ENCODE assay signal across 21 cellular contexts in genomic region chr10:95096143-95096542, GRCh38. TPM values are rescaled to one million over a fixed set of nuclear protein-coding genes. Genes with fewer than 3 reads are reported as not detected.
DNase-seq lines count a peak whose midpoint lies in the region; ATAC-seq, FAIRE-seq and TF ChIP-seq lines count a peak whose summit lies in the region.
"Had no signal": no experiment of that assay in that cellular context is flagged by ENCODE, and none has a peak within 500 bp of the region (broad histone marks: within the 10 kb centered on the region; RNA-seq: fewer than 3 reads in every experiment).

No MANE protein-coding gene starts in this region.

- no peak overlapping the region for H3K4ac ChIP-seq in trophoblast cell (ENCODE audit: low read depth, low read length)

- no peak overlapping the region for H2AK5ac ChIP-seq in trophoblast cell (ENCODE audit: low read length)

- WGBS in trophoblast cell (ENCODE audit: extremely low coverage, insufficient coverage, insufficient read length): no CpG with 5 or more reads among the region's 1 CpG

- H3K9me3 ChIP-seq in trophoblast cell (ENCODE audit: insufficient read depth, low read depth, low read length): no peaks in the 10 kb centered on the region
- H3K9me3 ChIP-seq: BLaER1 treated with 17β-estradiol and CSF1 and Interleukin-3, amounts not matched to agents 10 nM and 100 nM had no signal

- H3K14ac ChIP-seq in trophoblast cell (ENCODE audit: low read length): no peak overlapping the region

- no peak overlapping the region for H2BK12ac ChIP-seq in trophoblast cell (ENCODE audit: low read length)

- no peaks in the 10 kb centered on the region for H3K36me3 Mint-ChIP-seq in GM23338 (ENCODE audit: low read depth)
- H3K36me3 Mint-ChIP-seq: CD8-positive, alpha-beta T cell had no signal

- no peak overlapping the region for H3K18ac ChIP-seq in trophoblast cell (ENCODE audit: low read length)

- H4K20me1 ChIP-seq in GM23338 (replicated peaks; ENCODE audit: insufficient read depth): no peaks in the 10 kb centered on the region
- H4K20me1 ChIP-seq: BLaER1 treated with 17β-estradiol and CSF1 and Interleukin-3, amounts not matched to agents 10 nM and 100 nM had no signal

- no peak for DNase-seq in GM23338 (ENCODE audit: low spot score)
- peak; percentile 67 to 85 for DNase-seq in left colon
- no peak for DNase-seq in trophoblast cell
- DNase-seq in urothelium cell line (ENCODE audit: low spot score): no peak
- DNase-seq in HUDEP-2 (lab: John Stamatoyannopoulos, UW; ENCODE audit: unreplicated experiment in 76 of 76): no peak
- no peak for DNase-seq in HEK293T (ENCODE audit: extremely low spot score)
- DNase-seq in NCI-H510A (lab: John Stamatoyannopoulos, UW): no peak
- DNase-seq: Calu3; CD8-positive, alpha-beta T cell; DND-41; EL; GOT3; H7 had no signal

- H3K9me3 Mint-ChIP-seq in GM23338: no peaks in the 10 kb centered on the region

- peak; percentile 9 for FAIRE-seq in urothelium cell line (lab: Jason Lieb, UNC)
- FAIRE-seq: G401.6, GM12891, GM19239 had no signal

- no peaks in the 10 kb centered on the region for H3K4me1 Mint-ChIP-seq in GM23338
- H3K4me1 Mint-ChIP-seq: B cell had no signal

- H3F3A ChIP-seq in GM23338 (replicated peaks; ENCODE audit: low read depth): no peaks in the 10 kb centered on the region

- no peak overlapping the region for H4K91ac ChIP-seq in trophoblast cell (ENCODE audit: low read depth, low read length)

- H3K79me2 ChIP-seq in GM23338 (replicated peaks; ENCODE audit: insufficient read depth): no peaks in the 10 kb centered on the region
- H3K79me2 ChIP-seq in trophoblast cell (ENCODE audit: control insufficient read depth, insufficient read depth, low read length, poor library complexity): no peaks in the 10 kb centered on the region

- H3K27me3 Mint-ChIP-seq in GM23338 (ENCODE audit: insufficient read depth, low read depth, poor library complexity): no peaks in the 10 kb centered on the region

- TF ChIP-seq CTCF in GM23338 (conservative IDR thresholded peaks at IDR 0.05; ENCODE audit: low read depth in 2 of 2): no peak

- ATAC-seq in GM23338: no peak
- peak; percentile 98 for ATAC-seq in left colon
- ATAC-seq: CD8-positive, alpha-beta T cell; HCT116 had no signal

- H3K4me2 ChIP-seq in GM23338: no peak overlapping the region
- no peak overlapping the region for H3K4me2 ChIP-seq in trophoblast cell (ENCODE audit: low read length)
- H3K4me2 ChIP-seq: BLaER1 treated with 17β-estradiol and CSF1 and Interleukin-3, amounts not matched to agents 10 nM and 100 nM had no signal

- no peak overlapping the region for H2BK5ac ChIP-seq in trophoblast cell (ENCODE audit: low read depth, low read length, poor library complexity)

- H3K27me3 ChIP-seq in GM23338 (ENCODE audit: insufficient read depth): no peaks in the 10 kb centered on the region
- no peaks in the 10 kb centered on the region for H3K27me3 ChIP-seq in trophoblast cell (ENCODE audit: insufficient read depth, low read length)
- H3K27me3 ChIP-seq: BLaER1 treated with 17β-estradiol and CSF1 and Interleukin-3, amounts not matched to agents 10 nM and 100 nM had no signal

- no peak overlapping the region for H3K4me3 Mint-ChIP-seq in GM23338
- H3K4me3 Mint-ChIP-seq: B cell; CD8-positive, alpha-beta T cell had no signal

- no peak overlapping the region for H3K9ac ChIP-seq in trophoblast cell (ENCODE audit: low read length)
- H3K9ac ChIP-seq: BLaER1 treated with 17β-estradiol and CSF1 and Interleukin-3, amounts not matched to agents 10 nM and 100 nM had no signal

- H3K4me3 ChIP-seq in GM23338: no peak overlapping the region
- no peak overlapping the region for H3K4me3 ChIP-seq in trophoblast cell (ENCODE audit: low read depth, low read length)
- H3K4me3 ChIP-seq: BLaER1 treated with 17β-estradiol and CSF1 and Interleukin-3, amounts not matched to agents 10 nM and 100 nM had no signal

- H2BK120ac ChIP-seq in trophoblast cell (ENCODE audit: insufficient read depth, low read length, poor library complexity): no peak overlapping the region

- intact Hi-C loops in left colon (cut with DNase I, micrococcal nuclease): no loop called here

- no peak overlapping the region for H4K8ac ChIP-seq in trophoblast cell (ENCODE audit: low read depth, low read length)

- H3K4me1 ChIP-seq in GM23338 (ENCODE audit: insufficient read depth) (no peaks in the 10 kb centered on the region), trophoblast cell (ENCODE audit: control insufficient read depth in 1 of 2, insufficient read depth in 2 of 2, low read length in 2 of 2) (no peaks in the 10 kb centered on the region)
- H3K4me1 ChIP-seq: BLaER1 treated with 17β-estradiol and CSF1 and Interleukin-3, amounts not matched to agents 10 nM and 100 nM had no signal

- H3K79me1 ChIP-seq in trophoblast cell (ENCODE audit: low read length): no peaks in the 10 kb centered on the region

- POLR2A ChIA-PET in HEK293T (lab: Yijun Ruan, JAX): no interaction called here

- H3K27ac Mint-ChIP-seq in GM23338: no peak overlapping the region
- H3K27ac Mint-ChIP-seq: B cell; CD8-positive, alpha-beta T cell had no signal

- H2AFZ ChIP-seq in GM23338: 0 out of 2 replicates have a peak overlapping the region, but pooled peaks have one; percentile 6
- H2AFZ ChIP-seq in trophoblast cell (ENCODE audit: insufficient read depth, low read length, poor library complexity): no peak overlapping the region

- H3K36me3 ChIP-seq in GM23338 (ENCODE audit: insufficient read depth) (no peaks in the 10 kb centered on the region), trophoblast cell (ENCODE audit: control insufficient read depth in 1 of 2, insufficient read depth in 2 of 2, low read length in 2 of 2) (no peaks in the 10 kb centered on the region)
- H3K36me3 ChIP-seq: BLaER1 treated with 17β-estradiol and CSF1 and Interleukin-3, amounts not matched to agents 10 nM and 100 nM had no signal

- H4K12ac ChIP-seq in trophoblast cell (ENCODE audit: low read depth, low read length): no peak overlapping the region

- CTCF ChIA-PET in HEK293T (lab: Yijun Ruan, JAX): no interaction called here

- no peak overlapping the region for H3K27ac ChIP-seq in GM23338 (ENCODE audit: low read depth)
- no peak overlapping the region for H3K27ac ChIP-seq in trophoblast cell (ENCODE audit: low read depth, low read length)
- H3K27ac ChIP-seq: BLaER1 treated with 17β-estradiol and CSF1 and Interleukin-3, amounts not matched to agents 10 nM and 100 nM had no signal

- peaks cover 4% of the 10 kb centered on the region for H3K9me2 ChIP-seq in GM23338 (ENCODE audit: insufficient read depth)

- H3K23ac ChIP-seq in trophoblast cell (ENCODE audit: low read length): peak overlapping the region; percentile 12

TF ChIP-seq in HEK293T, 16 proteins besides CTCF, POLR2A, EP300 and RAD21:
- TF ChIP-seq FOXK2 (IDR thresholded peaks at IDR 0.05) (no peak), FOXM1 (IDR thresholded peaks at IDR 0.05; ENCODE audit: borderline replicate concordance) (no peak), ZNF384 (IDR thresholded peaks at IDR 0.05) (no peak), FOXA1 (IDR thresholded peaks at IDR 0.05) (no peak), PKNOX1 (IDR thresholded peaks at IDR 0.05) (no peak), LEF1 (IDR thresholded peaks at IDR 0.05; ENCODE audit: borderline replicate concordance) (no peak), BHLHE40 (IDR thresholded peaks at IDR 0.05; ENCODE audit: borderline replicate concordance) (no peak), L3MBTL2 (conservative IDR thresholded peaks at IDR 0.05) (no peak), SUZ12 (IDR thresholded peaks at IDR 0.05) (no peak), CTBP1 (IDR thresholded peaks at IDR 0.05; ENCODE audit: borderline replicate concordance) (no peak)
TF ChIP-seq in HEK293T: peak in this region for 0.

RNA-seq across cellular contexts. Expression of gene CYP2C8, which starts 26.8 kb away (rescaled TPM):
- total RNA-seq in GM23338 (2014; rRNA removed; shearing (Covaris generic)): 2.1 and 4.1 TPM in 2 replicates
- polyA plus RNA-seq in GM23338 (2016; fragmentation: Nextera tagmentation; extraction: Ambion mirVana): 0.99 and 1.2 TPM in 2 replicates
- 1 to 10 TPM in 1 of 2 donors, under 1 TPM in 1; 0.82 to 3.6 TPM for total RNA-seq in left colon
- polyA plus RNA-seq in trophoblast cell (2013): 0.39 and 0.55 TPM in 2 replicates
- total RNA-seq: A172, Calu3, HT-29 had no signal

Comparison
In these comparisons a context has a peak if more than half of its experiments do, and no peak if none do; other contexts are left out.
1. DNase-seq: peak in left colon (2 of 2); none in GM23338 (single experiment), trophoblast cell (0 of 2), urothelium cell line (single experiment), HUDEP-2 (0 of 76), HEK293T (single experiment) and NCI-H510A (single experiment).